Comparison of ENCODE assay signal across 28 cellular contexts in the genomic region with DNA sequence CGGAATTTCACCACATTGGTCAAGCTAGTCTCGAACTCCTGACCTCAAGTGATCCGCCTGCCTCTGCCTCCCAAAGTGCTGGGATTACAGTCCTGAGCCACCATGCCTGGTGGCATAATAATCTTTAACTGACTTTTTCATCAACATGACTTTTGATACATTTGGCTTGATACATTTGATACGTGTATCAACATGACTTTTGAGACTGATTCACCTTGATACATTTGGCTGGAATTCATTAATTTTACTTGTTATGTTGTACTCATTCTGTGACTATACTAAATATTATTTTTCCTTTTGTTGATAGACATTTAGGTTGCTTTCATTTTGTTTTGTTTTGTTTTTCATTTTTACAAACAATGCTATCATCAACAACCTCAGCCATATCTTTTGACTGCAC. TPM values are rescaled to one million over a fixed set of nuclear protein-coding genes. Genes with fewer than 3 reads are reported as not detected.
DNase-seq lines count a peak whose midpoint lies in the region; ATAC-seq and TF ChIP-seq lines count a peak whose summit lies in the region.
"Had no signal": no experiment of that assay in that cellular context is flagged by ENCODE, and none has a peak within 500 bp of the region (broad histone marks: within the 10 kb centered on the region; RNA-seq: fewer than 3 reads in every experiment).

No MANE protein-coding gene starts in this region.

- DNase-seq in MCF 10A (ENCODE audit: unreplicated experiment): peak; percentile 38
- DNase-seq in breast epithelium (ENCODE audit: low spot score in 2 of 2): no peak
- DNase-seq in epithelial cell of prostate (ENCODE audit: low read depth, low spot score): no peak
- no peak for DNase-seq in naive B cell
- DNase-seq in DMS153 treated with DMSO at 0.1 percent for 48 hours (lab: John Stamatoyannopoulos, UW; ENCODE audit: unreplicated experiment): no peak
- DNase-seq in NCI-H2081 (lab: John Stamatoyannopoulos, UW): no peak
- DNase-seq in MM.1S: no peak
- DNase-seq: BE2C; CD8-positive, alpha-beta memory T cell; DMS 273 treated with DMSO at 0.1 percent for 48 hours; DMS79 treated with DMSO at 0.1 percent for 48 hours; GF-D8; NCI-H1092 treated with DMSO at 0.1 percent for 48 hours; NCI-H1436; NCI-H187 treated with DMSO at 0.1 percent for 48 hours; NCI-H2107; NCI-H446; NCI-H524 treated with DMSO at 0.1 percent for 48 hours; NCI-H82; NK-92 treated with Interleukin-12 subunit alpha and Interleukin-12 subunit beta, amount 100 ng/mL, for 24 hours; PC-3; Right ventricle myocardium superior had no signal

- H3K9me3 ChIP-seq in breast epithelium: no peaks in the 10 kb centered on the region
- H3K9me3 ChIP-seq in MM.1S (replicated peaks; ENCODE audit: insufficient read depth, low read length): no peaks in the 10 kb centered on the region
- H3K9me3 ChIP-seq: BE2C, SJSA1 had no signal

- CTCF ChIA-PET in MCF 10A (lab: Yijun Ruan, JAX): interaction anchor here (0.6 to 1.5 kb wide), 4 partner anchors 33 to 164 kb away, joined by 3 to 8 read pairs (median 3); no protein-coding TSS in a partner anchor

- no peak overlapping the region for H3K4me2 ChIP-seq in MM.1S (ENCODE audit: low read depth, low read length)
- H3K4me2 ChIP-seq: KMS-11 had no signal

- no peaks in the 10 kb centered on the region for H4K20me1 ChIP-seq in MM.1S (ENCODE audit: insufficient read depth, low read length)

- POLR2A ChIA-PET in MCF 10A (lab: Yijun Ruan, JAX): interaction anchor here (0.6 to 2.0 kb wide), 3 partner anchors 36 to 321 kb away, joined by 3 to 7 read pairs (median 3); partner anchors contain the start of gene FBXW7

- TF ChIP-seq CTCF in MCF 10A (IDR thresholded peaks at IDR 0.05; ENCODE audit: unreplicated experiment) (no peak), breast epithelium (IDR thresholded peaks at IDR 0.05) (no peak), MM.1S (IDR thresholded peaks at IDR 0.05; ENCODE audit: low read length) (no peak)

- H2AFZ ChIP-seq in MM.1S (ENCODE audit: low read length): no peak overlapping the region

- H3K4me1 Mint-ChIP-seq in MCF 10A (ENCODE audit: insufficient read depth, unreplicated experiment): peaks cover 19% of the 10 kb centered on the region
- H3K4me1 Mint-ChIP-seq in naive B cell: peaks cover 57 to 81% (median 80%) of the 10 kb centered on the region in 3 donors

- H3K9me3 Mint-ChIP-seq in MCF 10A (ENCODE audit: unreplicated experiment) (no peaks in the 10 kb centered on the region), naive B cell (no peaks in the 10 kb centered on the region)
- H3K9me3 Mint-ChIP-seq: CD14-positive monocyte; CD8-positive, alpha-beta memory T cell had no signal

- H3K27ac Mint-ChIP-seq in MCF 10A (ENCODE audit: low read depth, unreplicated experiment): no peak overlapping the region
- H3K27ac Mint-ChIP-seq in naive B cell: peak overlapping the region in 4 of 6 donors; percentile 8 to 88 (median 48)
- H3K27ac Mint-ChIP-seq: CD8-positive, alpha-beta memory T cell had no signal

- no peak overlapping the region for H3K9ac ChIP-seq in MM.1S (ENCODE audit: low read length)
- H3K9ac ChIP-seq: KMS-11 had no signal

- H3K4me3 ChIP-seq in breast epithelium: no peak overlapping the region
- no peak overlapping the region for H3K4me3 ChIP-seq in MM.1S (ENCODE audit: low read length)
- H3K4me3 ChIP-seq: SJSA1 had no signal

- H3K4me1 ChIP-seq in breast epithelium (no peaks in the 10 kb centered on the region), MM.1S (ENCODE audit: low read length) (peaks cover 8% of the 10 kb centered on the region; the same call in 1 of the 2 replicates)
- H3K4me1 ChIP-seq: BE2C, SJSA1 had no signal

- H3K79me2 ChIP-seq in MM.1S (ENCODE audit: low read length): peaks cover 21% of the 10 kb centered on the region; the same call in 1 of the 2 replicates

- H3K27me3 ChIP-seq in breast epithelium (no peaks in the 10 kb centered on the region), MM.1S (replicated peaks; ENCODE audit: insufficient read depth, low read length) (no peaks in the 10 kb centered on the region)
- H3K27me3 ChIP-seq: BE2C, SJSA1 had no signal

- no peaks in the 10 kb centered on the region for H3F3A ChIP-seq in MM.1S (ENCODE audit: insufficient read depth, low read length)

- no TSS peak for BruUV-seq in MCF 10A (replicated peaks; lab: Mats Ljungman, UMichigan)

- H3K36me3 ChIP-seq in breast epithelium: no peaks in the 10 kb centered on the region
- no peaks in the 10 kb centered on the region for H3K36me3 ChIP-seq in MM.1S (replicated peaks; ENCODE audit: insufficient read depth, low read length)
- H3K36me3 ChIP-seq: BE2C, SJSA1 had no signal

- intact Hi-C loops in MCF 10A (cut with micrococcal nuclease): no loop called here
- intact Hi-C loops in breast epithelium (cut with DNase I; ENCODE audit: low total_unique reads): loop anchor here (2.0 kb wide), 1 partner anchor 65 kb away; no protein-coding TSS in a partner anchor

- H3K4me3 Mint-ChIP-seq in MCF 10A (ENCODE audit: unreplicated experiment) (no peak overlapping the region), naive B cell (no peak overlapping the region)
- H3K4me3 Mint-ChIP-seq: CD14-positive monocyte; CD8-positive, alpha-beta memory T cell had no signal

- no peak overlapping the region for H3K27ac ChIP-seq in breast epithelium
- H3K27ac ChIP-seq in epithelial cell of prostate: peak overlapping the region; percentile 99
- no peak overlapping the region for H3K27ac ChIP-seq in MM.1S (ENCODE audit: low read length)
- H3K27ac ChIP-seq: 22Rv1, KMS-11, SJSA1 had no signal

- H3K27me3 Mint-ChIP-seq in MCF 10A (ENCODE audit: insufficient read depth, unreplicated experiment): no peaks in the 10 kb centered on the region
- no peaks in the 10 kb centered on the region for H3K27me3 Mint-ChIP-seq in naive B cell
- H3K27me3 Mint-ChIP-seq: CD8-positive, alpha-beta memory T cell; IgD-negative memory B cell had no signal

- ATAC-seq in naive B cell (ENCODE audit: low read depth in 2 of 2): no peak
- ATAC-seq: HCT116, PC-3 had no signal

- H3K9me2 ChIP-seq in MM.1S (replicated peaks; ENCODE audit: insufficient read depth, low read length): no peaks in the 10 kb centered on the region

- H3K36me3 Mint-ChIP-seq in MCF 10A (ENCODE audit: insufficient read depth, unreplicated experiment) (peaks cover 7% of the 10 kb centered on the region), naive B cell (peaks cover 7 to 27% of the 10 kb centered on the region in 2 donors)

- no peak for TF ChIP-seq POLR2A in breast epithelium (IDR thresholded peaks at IDR 0.05)

RNA-seq across cellular contexts. Expression of gene TMEM154, which starts 6.3 kb away (rescaled TPM):
- total RNA-seq in MCF 10A (2022): 37.9 and 41.5 TPM in 2 replicates
- 1 to 10 TPM; 1.3 to 7.2 (median 5.6) TPM for total RNA-seq in breast epithelium
- polyA plus RNA-seq in naive B cell (ENCODE audit: low read depth in 6 of 6): 100 to 1,000 TPM; 125 to 213 (median 155) TPM
